Comparison of ENCODE assay signal across 8 cellular contexts in genomic region chr18:57585421-57585820, GRCh38.
A peak's percentile ranks its signal among the peaks of the same experiment; 100 is the strongest.
DNase-seq lines count a peak whose midpoint lies in the region; ATAC-seq and TF ChIP-seq lines count a peak whose summit lies in the region.

No MANE protein-coding gene starts in this region.

- no peak for DNase-seq in activated naive CD4-positive, alpha-beta T cell treated with Interleukin-2 at 50 U/mL for 16 hours
- DNase-seq in adipocyte (ENCODE audit: low read depth) (no peak), tibial artery (no peak), NOMO-1 treated with dmso at 0.1 percent for 144 hours (lab: John Stamatoyannopoulos, UW; ENCODE audit: unreplicated experiment) (no peak)
- no peak for DNase-seq in effector CD4-positive, alpha-beta T cell

- H3K27ac Mint-ChIP-seq in activated naive CD4-positive, alpha-beta T cell treated with anti-CD3 and anti-CD28 coated beads, Interleukin-2, amount 50 U/mL, for 24 hours: no peak overlapping the region

- no peaks in the 10 kb centered on the region for H3K27me3 Mint-ChIP-seq in activated naive CD4-positive, alpha-beta T cell treated with anti-CD3 and anti-CD28 coated beads, Interleukin-2, amount 50 U/mL, for 24 hours

- peaks cover 8% of the 10 kb centered on the region for H3K36me3 ChIP-seq in adipocyte (ENCODE audit: control insufficient read depth, insufficient read depth, low read length, severe bottlenecking)
- peaks cover 0 to 11% (median 4%) of the 10 kb centered on the region in 3 donors for H3K36me3 ChIP-seq in tibial artery

- peaks cover 8% of the 10 kb centered on the region for H3K4me1 ChIP-seq in adipocyte (ENCODE audit: control insufficient read depth, insufficient read depth, low read length)
- peaks cover 0 to 15% (median 8%) of the 10 kb centered on the region in 4 donors for H3K4me1 ChIP-seq in tibial artery

- no peaks in the 10 kb centered on the region for H3K9me3 Mint-ChIP-seq in activated naive CD4-positive, alpha-beta T cell treated with anti-CD3 and anti-CD28 coated beads, Interleukin-2, amount 50 U/mL, for 24 hours

- peaks cover 38% of the 10 kb centered on the region for H3K4me1 Mint-ChIP-seq in activated naive CD4-positive, alpha-beta T cell treated with anti-CD3 and anti-CD28 coated beads, Interleukin-2, amount 50 U/mL, for 24 hours

- H3K9me3 ChIP-seq in adipocyte (ENCODE audit: control insufficient read depth, low read length) (no peaks in the 10 kb centered on the region), tibial artery (no peaks in the 10 kb centered on the region)

- TF ChIP-seq CTCF in tibial artery (IDR thresholded peaks at IDR 0.05): no peak

- peak overlapping the region; percentile 87 for H3K4me3 Mint-ChIP-seq in activated naive CD4-positive, alpha-beta T cell treated with anti-CD3 and anti-CD28 coated beads, Interleukin-2, amount 50 U/mL, for 24 hours

- H3K4me3 ChIP-seq in adipocyte (ENCODE audit: low read length): peak overlapping the region; percentile 88
- peak overlapping the region; percentile 80 to 88 for H3K4me3 ChIP-seq in tibial artery

- peak overlapping the region; percentile 86 for H3K9ac ChIP-seq in adipocyte (ENCODE audit: low read length)

- peaks cover 1% of the 10 kb centered on the region for H3K36me3 Mint-ChIP-seq in activated naive CD4-positive, alpha-beta T cell treated with anti-CD3 and anti-CD28 coated beads, Interleukin-2, amount 50 U/mL, for 24 hours

- intact Hi-C loops in tibial artery (cut with DNase I; ENCODE audit: low total_unique reads): no loop called here

- no peak for ATAC-seq in GM18520 (IDR thresholded peaks at IDR 0.05; ENCODE audit: unreplicated experiment)

- H3K27me3 ChIP-seq in adipocyte (replicated peaks; ENCODE audit: control insufficient read depth, insufficient read depth, low read length) (no peaks in the 10 kb centered on the region), layer of hippocampus (ENCODE audit: control insufficient read depth, insufficient read depth, low read length) (no peaks in the 10 kb centered on the region), tibial artery (no peaks in the 10 kb centered on the region)

- H3K27ac ChIP-seq in layer of hippocampus (ENCODE audit: low read depth, low read length): peak overlapping the region; percentile 88
- H3K27ac ChIP-seq in tibial artery: no peak overlapping the region
